In the genomic region with DNA sequence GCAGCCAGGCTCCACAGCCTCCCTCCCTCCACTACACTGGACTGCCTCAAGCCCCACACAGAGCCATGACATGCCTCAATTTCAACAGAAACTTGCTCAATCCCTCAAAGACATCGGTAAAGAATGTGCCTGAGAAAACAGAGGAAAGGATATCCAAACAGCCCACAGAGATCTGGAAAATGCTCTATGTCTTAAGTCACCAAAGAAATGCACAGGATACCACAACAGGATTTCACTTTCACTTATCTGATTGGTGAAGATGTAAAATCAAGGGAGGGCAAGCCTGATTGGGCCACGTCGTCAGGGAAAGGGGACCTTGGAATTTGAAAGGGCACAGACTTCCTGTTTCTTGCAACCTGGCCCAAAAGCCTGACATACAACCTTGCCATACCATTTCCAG, we compare ENCODE assay signal across 21 cellular contexts. TPM values are rescaled to one million over a fixed set of nuclear protein-coding genes. Genes with fewer than 3 reads are reported as not detected.
DNase-seq lines count a peak whose midpoint lies in the region; ATAC-seq and TF ChIP-seq lines count a peak whose summit lies in the region.
"Had no signal": no experiment of that assay in that cellular context is flagged by ENCODE, and none has a peak within 500 bp of the region (broad histone marks: within the 10 kb centered on the region; RNA-seq: fewer than 3 reads in every experiment).

No MANE protein-coding gene starts in this region.

- no peak for TF ChIP-seq EP300 in sigmoid colon (IDR thresholded peaks at IDR 0.05)

- peaks cover 0 to 2% (median 0%) of the 10 kb centered on the region in 4 donors for H3K9me3 ChIP-seq in sigmoid colon
- H3K9me3 ChIP-seq: tibial artery had no signal

- DNase-seq in GM04503 (ENCODE audit: low read depth): peak; percentile 89
- peak; percentile 62 to 83 for DNase-seq in SW 1271 (lab: John Stamatoyannopoulos, UW)
- peak; percentile 68 for DNase-seq in fibroblast of gingiva (ENCODE audit: low read depth)
- DNase-seq in stromal cell of bone marrow (ENCODE audit: low read depth): peak; percentile 90
- no peak for DNase-seq in sigmoid colon
- DNase-seq in activated CD8-positive, alpha-beta T cell treated with anti-CD3 and anti-CD28 coated beads, Interleukin-2, amount 10 ng/mL, durations not matched to agents 7 days and 5 days: no peak
- DNase-seq: activated CD4-positive, alpha-beta T cell treated with anti-CD3 and anti-CD28 coated beads for 4 hours; activated naive CD4-positive, alpha-beta T cell treated with anti-CD3 and anti-CD28 coated beads, Interleukin-2, amount 50 U/mL, for 16 hours; cerebellar nuclear complex; glutamatergic neuron; kidney; midbrain; MM.1S; NCI-H187; NCI-H446 treated with DMSO at 0.1 percent for 48 hours; right cardiac atrium; SHP77; stimulated activated CD4-positive, alpha-beta T cell treated with anti-CD3 and anti-CD28 coated beads, Interleukin-4, amount 100 ng/mL, for 24 hours; tibial artery had no signal

- no peaks in the 10 kb centered on the region for H3K9me3 Mint-ChIP-seq in activated CD8-positive, alpha-beta T cell treated with anti-CD3 and anti-CD28 coated beads, Interleukin-2, amount 10 ng/mL, durations not matched to agents 7 days and 5 days (ENCODE audit: insufficient read depth)

- POLR2A ChIA-PET in activated CD8-positive, alpha-beta T cell treated with anti-CD3 and anti-CD28 coated beads, Interleukin-2, amount 10 ng/mL, durations not matched to agents 7 days and 5 days (lab: Charles Lee): no interaction called here

- intact Hi-C loops in sigmoid colon (cut with DNase I): no loop called here

- CTCF ChIA-PET in activated CD8-positive, alpha-beta T cell treated with anti-CD3 and anti-CD28 coated beads, Interleukin-2, amount 10 ng/mL, durations not matched to agents 7 days and 5 days (lab: Charles Lee): no interaction called here

- TF ChIP-seq CTCF in sigmoid colon (IDR thresholded peaks at IDR 0.05): no peak

- 23 to 33% methylated on average over 3 of the region's 3 CpGs for WGBS in sigmoid colon, 2 donors

- H3K27me3 Mint-ChIP-seq in activated CD8-positive, alpha-beta T cell treated with anti-CD3 and anti-CD28 coated beads, Interleukin-2, amount 10 ng/mL, durations not matched to agents 7 days and 5 days (ENCODE audit: low read depth): no peaks in the 10 kb centered on the region

- H3K4me3 Mint-ChIP-seq in activated CD8-positive, alpha-beta T cell treated with anti-CD3 and anti-CD28 coated beads, Interleukin-2, amount 10 ng/mL, durations not matched to agents 7 days and 5 days: no peak overlapping the region
- H3K4me3 Mint-ChIP-seq: T-helper 2 cell treated with Interferon-gamma antibody and Interleukin-4, amounts not matched to agents 5 μg/mL and 100 μg/mL, for 36 hours had no signal

- no peak for ATAC-seq in HG02981 (IDR thresholded peaks at IDR 0.05; ENCODE audit: unreplicated experiment)
- ATAC-seq in activated CD8-positive, alpha-beta T cell treated with anti-CD3 and anti-CD28 coated beads, Interleukin-2, amount 10 ng/mL, durations not matched to agents 7 days and 5 days: no peak
- ATAC-seq: right cardiac atrium had no signal

- H3K36me3 ChIP-seq in sigmoid colon: no peaks in the 10 kb centered on the region
- H3K36me3 ChIP-seq: tibial artery had no signal

- no peak overlapping the region for H3K27ac ChIP-seq in sigmoid colon
- H3K27ac ChIP-seq: tibial artery had no signal

- H3K4me1 Mint-ChIP-seq in activated CD8-positive, alpha-beta T cell treated with anti-CD3 and anti-CD28 coated beads, Interleukin-2, amount 10 ng/mL, durations not matched to agents 7 days and 5 days (ENCODE audit: low read depth): no peaks in the 10 kb centered on the region

- H3K36me3 Mint-ChIP-seq in activated CD8-positive, alpha-beta T cell treated with anti-CD3 and anti-CD28 coated beads, Interleukin-2, amount 10 ng/mL, durations not matched to agents 7 days and 5 days (ENCODE audit: low read depth): no peaks in the 10 kb centered on the region

- H3K27me3 ChIP-seq in sigmoid colon: peaks cover 0 to 11% (median 0%) of the 10 kb centered on the region in 3 donors

- no peaks in the 10 kb centered on the region for H3K4me1 ChIP-seq in sigmoid colon
- H3K4me1 ChIP-seq: tibial artery had no signal

- H3K4me3 ChIP-seq in sigmoid colon: no peak overlapping the region
- H3K4me3 ChIP-seq: tibial artery had no signal

- no peak for TF ChIP-seq POLR2A in sigmoid colon (IDR thresholded peaks at IDR 0.05)

- no peak overlapping the region for H3K27ac Mint-ChIP-seq in activated CD8-positive, alpha-beta T cell treated with anti-CD3 and anti-CD28 coated beads, Interleukin-2, amount 10 ng/mL, durations not matched to agents 7 days and 5 days
- H3K27ac Mint-ChIP-seq: T-helper 2 cell treated with Interferon-gamma antibody and Interleukin-4, amounts not matched to agents 5 μg/mL and 100 μg/mL, for 36 hours had no signal

RNA-seq across cellular contexts. Expression of gene CACNA1A, which starts 14.2 kb away (rescaled TPM):
- 1 to 10 TPM in 2 of 4 donors, under 1 TPM in 1, not detected in 1; 0.14 to 1.4 (median 1.1) TPM for total RNA-seq in sigmoid colon
- 1 to 10 TPM; 1.8 to 3.6 (median 2.1) TPM for polyA plus RNA-seq in sigmoid colon
- total RNA-seq in activated CD8-positive, alpha-beta T cell treated with anti-CD3 and anti-CD28 coated beads, Interleukin-2, amount 10 ng/mL, durations not matched to agents 7 days and 5 days: under 1 TPM; 0.60 to 0.63 TPM

Comparison
In these comparisons a context has a peak if more than half of its experiments do, and no peak if none do; other contexts are left out.
1. DNase-seq: peak in GM04503 (single experiment), SW 1271 (2 of 2), fibroblast of gingiva (single experiment) and stromal cell of bone marrow (single experiment); none in sigmoid colon (single experiment) and activated CD8-positive, alpha-beta T cell treated with anti-CD3 and anti-CD28 coated beads, Interleukin-2, amount 10 ng/mL, durations not matched to agents 7 days and 5 days (single experiment).